8 cellular contexts compared by ENCODE assay signal in the genomic region with DNA sequence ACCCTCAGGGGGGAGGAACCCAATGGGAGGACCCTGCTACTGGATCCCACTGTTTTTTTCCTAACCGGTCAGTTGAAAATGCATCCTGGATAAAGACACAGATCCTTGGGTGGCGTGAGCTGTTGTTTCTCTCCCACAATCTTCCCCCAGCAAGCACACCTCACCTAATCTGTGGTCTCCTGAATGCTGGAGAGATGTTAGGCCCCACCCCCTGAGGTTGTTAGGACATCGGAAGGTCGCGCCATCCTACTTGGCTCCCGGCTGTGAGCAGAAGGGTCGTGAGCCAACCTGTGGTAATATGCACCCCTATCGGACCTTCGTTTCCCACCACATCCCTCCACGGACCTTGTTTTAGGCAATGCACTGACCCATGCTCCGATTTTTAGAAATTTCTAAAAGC.
DNase-seq lines count a peak whose midpoint lies in the region; ATAC-seq and TF ChIP-seq lines count a peak whose summit lies in the region.

No MANE protein-coding gene starts in this region.

- H3K27me3 ChIP-seq in ectodermal cell (ENCODE audit: control insufficient read depth, insufficient read depth, low read length, poor library complexity, severe bottlenecking), result no peaks in the 10 kb centered on the region
- H3K27me3 ChIP-seq in muscle layer of duodenum (ENCODE audit: low read depth, low read length), result no peaks in the 10 kb centered on the region
- no peaks in the 10 kb centered on the region for H3K27me3 ChIP-seq in adrenal gland

- H3K4me3 Mint-ChIP-seq in stimulated activated naive CD8-positive, alpha-beta T cell treated with anti-CD3 and anti-CD28 coated beads, Interleukin-15, Interleukin-2, amounts not matched to agents 100 ng/mL and 50 ng/mL, for 24 hours, result peak overlapping the region; percentile 82

- no peak for TF ChIP-seq CTCF in adrenal gland (IDR thresholded peaks at IDR 0.05)

- TF ChIP-seq POLR2A in adrenal gland (IDR thresholded peaks at IDR 0.05), result no peak

- H3K27ac ChIP-seq in ectodermal cell (ENCODE audit: insufficient read depth, low read depth, low read length, poor library complexity, severe bottlenecking) (peak overlapping the region; percentile 96), muscle layer of duodenum (ENCODE audit: low read length) (no peak overlapping the region), adrenal gland (peak overlapping the region in 1 of 5 donors; percentile 20)

- no peaks in the 10 kb centered on the region for H3K9me3 ChIP-seq in ectodermal cell (ENCODE audit: control insufficient read depth, low read length)
- no peaks in the 10 kb centered on the region for H3K9me3 ChIP-seq in muscle layer of duodenum (ENCODE audit: control insufficient read depth in 1 of 2, low read length in 2 of 2)
- no peaks in the 10 kb centered on the region for H3K9me3 ChIP-seq in adrenal gland (replicated peaks in 1 of 3)

- WGBS in ectodermal cell, 2 experiments, result 2 to 4% methylated on average over 11 of the region's 11 CpGs
- WGBS in adrenal gland, 4 donors, result 40 to 59% (median 51%) methylated on average over 10 to 11 of the region's 11 CpGs

- H3K4me3 ChIP-seq in ectodermal cell (ENCODE audit: insufficient read depth, low read depth, low read length) (peak overlapping the region; percentile 69), muscle layer of duodenum (ENCODE audit: low read depth in 1 of 2, low read length in 2 of 2) (peak overlapping the region; percentile 59 to 65), adrenal gland (peak overlapping the region in 1 of 4 donors; percentile 62)

- H3K36me3 ChIP-seq in ectodermal cell (ENCODE audit: control insufficient read depth, insufficient read depth, low read length), result no peaks in the 10 kb centered on the region
- no peaks in the 10 kb centered on the region for H3K36me3 ChIP-seq in muscle layer of duodenum (ENCODE audit: control insufficient read depth in 1 of 2, insufficient read depth in 2 of 2, low read length in 2 of 2)
- no peaks in the 10 kb centered on the region for H3K36me3 ChIP-seq in adrenal gland (replicated peaks in 1 of 2)

- H3K27me3 Mint-ChIP-seq in stimulated activated naive CD8-positive, alpha-beta T cell treated with anti-CD3 and anti-CD28 coated beads, Interleukin-15, Interleukin-2, amounts not matched to agents 100 ng/mL and 50 ng/mL, for 24 hours, result peaks cover 17% of the 10 kb centered on the region

- H3K27ac Mint-ChIP-seq in stimulated activated naive CD8-positive, alpha-beta T cell treated with anti-CD3 and anti-CD28 coated beads, Interleukin-15, Interleukin-2, amounts not matched to agents 100 ng/mL and 50 ng/mL, for 24 hours, result no peak overlapping the region

- no peak for DNase-seq in stimulated activated naive CD8-positive, alpha-beta T cell treated with anti-CD3 and anti-CD28 coated beads, Interleukin-15, Interleukin-2, amounts not matched to agents 100 U/mL and 50 U/mL, for 24 hours
- DNase-seq in adrenal gland, result no peak
- DNase-seq in NCI-H2171 treated with DMSO at 0.1 percent for 48 hours (lab: John Stamatoyannopoulos, UW), result no peak
- DNase-seq in midbrain (lab: John Stamatoyannopoulos, UW), result no peak
- no peak for DNase-seq in CD1c-positive myeloid dendritic cell (ENCODE audit: extremely low spot score)

- intact Hi-C loops in adrenal gland (cut with DNase I), result no loop called here

- H3K36me3 Mint-ChIP-seq in stimulated activated naive CD8-positive, alpha-beta T cell treated with anti-CD3 and anti-CD28 coated beads, Interleukin-15, Interleukin-2, amounts not matched to agents 100 ng/mL and 50 ng/mL, for 24 hours (ENCODE audit: low read depth), result no peaks in the 10 kb centered on the region

- no peaks in the 10 kb centered on the region for H3K9me3 Mint-ChIP-seq in stimulated activated naive CD8-positive, alpha-beta T cell treated with anti-CD3 and anti-CD28 coated beads, Interleukin-15, Interleukin-2, amounts not matched to agents 100 ng/mL and 50 ng/mL, for 24 hours

- no peak for ATAC-seq in stimulated activated naive CD8-positive, alpha-beta T cell treated with anti-CD3 and anti-CD28 coated beads, Interleukin-15, Interleukin-2, amounts not matched to agents 100 U/mL and 50 U/mL, for 24 hours

- peaks cover 59% of the 10 kb centered on the region for H3K4me1 ChIP-seq in ectodermal cell (ENCODE audit: control insufficient read depth, insufficient read depth, low read length)
- peaks cover 6 to 40% of the 10 kb centered on the region in 2 donors for H3K4me1 ChIP-seq in muscle layer of duodenum (ENCODE audit: control insufficient read depth in 1 of 2, insufficient read depth in 2 of 2, low read length in 2 of 2)
- peaks cover 5 to 22% of the 10 kb centered on the region in 2 donors for H3K4me1 ChIP-seq in adrenal gland (replicated peaks in 1 of 2)

- peaks cover 17% of the 10 kb centered on the region for H3K4me1 Mint-ChIP-seq in stimulated activated naive CD8-positive, alpha-beta T cell treated with anti-CD3 and anti-CD28 coated beads, Interleukin-15, Interleukin-2, amounts not matched to agents 100 ng/mL and 50 ng/mL, for 24 hours (ENCODE audit: low read depth)
